ENCODE assay signal across 8 cellular contexts in genomic region chr7:47327698-47328391, GRCh38.
DNase-seq lines count a peak whose midpoint lies in the region; ATAC-seq and TF ChIP-seq lines count a peak whose summit lies in the region.

No MANE protein-coding gene starts in this region.

- DNase-seq in Calu3 (peak; percentile 87), SK-N-DZ (ENCODE audit: low spot score) (peak; percentile 72), neural progenitor cell (ENCODE audit: low spot score) (peak; percentile 93), NCI-H146 (lab: John Stamatoyannopoulos, UW) (no peak), T-helper 17 cell (no peak)

- no peaks in the 10 kb centered on the region for H3K27me3 ChIP-seq in gastroesophageal sphincter
- H3K27me3 ChIP-seq in neural progenitor cell: no peaks in the 10 kb centered on the region

- H3K27ac ChIP-seq in gastroesophageal sphincter (peak overlapping the region in 3 of 4 donors; percentile 74 to 79 (median 78)), neural progenitor cell (peak overlapping the region; percentile 83)

- peak; percentile 92 for ATAC-seq in gastroesophageal sphincter
- no peak for ATAC-seq in T-helper 17 cell
- no peak for ATAC-seq in GM21526 (IDR thresholded peaks at IDR 0.05; ENCODE audit: low FRiP score, unreplicated experiment)
- no peak for ATAC-seq in HG02840 (IDR thresholded peaks at IDR 0.05; ENCODE audit: low FRiP score, unreplicated experiment)

- intact Hi-C loops in Calu3 (cut with micrococcal nuclease; ENCODE audit: unreplicated experiment): no loop called here

- peaks cover 0 to 9% of the 10 kb centered on the region in 2 donors for H3K36me3 ChIP-seq in gastroesophageal sphincter
- H3K36me3 ChIP-seq in neural progenitor cell: no peaks in the 10 kb centered on the region

- H3K27me3 Mint-ChIP-seq in Calu3 (ENCODE audit: unreplicated experiment) (no peaks in the 10 kb centered on the region), neural progenitor cell (ENCODE audit: insufficient read depth, low read depth) (peaks cover 3% of the 10 kb centered on the region), T-helper 17 cell (peaks cover 6% of the 10 kb centered on the region)

- H3K9me3 Mint-ChIP-seq in Calu3 (ENCODE audit: low read depth, unreplicated experiment) (no peaks in the 10 kb centered on the region), neural progenitor cell (no peaks in the 10 kb centered on the region)

- peaks cover 0 to 63% (median 20%) of the 10 kb centered on the region in 3 donors for H3K4me1 ChIP-seq in gastroesophageal sphincter
- H3K4me1 ChIP-seq in neural progenitor cell: peaks cover 42% of the 10 kb centered on the region

- H3K4me3 ChIP-seq in gastroesophageal sphincter (peak overlapping the region in 1 of 2 donors; percentile 41), neural progenitor cell (peak overlapping the region; percentile 33)

- H3K79me2 ChIP-seq in neural progenitor cell (ENCODE audit: low read depth): no peaks in the 10 kb centered on the region

- H3K27ac Mint-ChIP-seq in Calu3 (ENCODE audit: unreplicated experiment) (peak overlapping the region; percentile 26), neural progenitor cell (peak overlapping the region; percentile 87), T-helper 17 cell (no peak overlapping the region)

- H3K9me3 ChIP-seq in gastroesophageal sphincter: no peaks in the 10 kb centered on the region
- H3K9me3 ChIP-seq in neural progenitor cell (ENCODE audit: low read depth): no peaks in the 10 kb centered on the region
- H3K9me3 ChIP-seq in T-helper 17 cell (ENCODE audit: control insufficient read depth, low read length, poor library complexity, severe bottlenecking): no peaks in the 10 kb centered on the region

- H3K36me3 Mint-ChIP-seq in Calu3 (ENCODE audit: insufficient read depth, unreplicated experiment) (peaks cover 8% of the 10 kb centered on the region), neural progenitor cell (peaks cover 1% of the 10 kb centered on the region), T-helper 17 cell (ENCODE audit: low read depth) (no peaks in the 10 kb centered on the region)

- TF ChIP-seq EP300 in gastroesophageal sphincter (IDR thresholded peaks at IDR 0.05): no peak

- H2AFZ ChIP-seq in neural progenitor cell (replicated peaks): no peak overlapping the region

- CTCF ChIA-PET in Calu3 (lab: Charles Lee): interaction anchor here (1.2 to 1.9 kb wide), 2 partner anchors 10 to 62 kb away, joined by 4 to 13 read pairs; no protein-coding TSS in a partner anchor

- no peak for TF ChIP-seq POLR2A in gastroesophageal sphincter (IDR thresholded peaks at IDR 0.05)

- H3K4me2 ChIP-seq in neural progenitor cell: peak overlapping the region; percentile 72

- H3K4me3 Mint-ChIP-seq in Calu3 (ENCODE audit: low read depth, unreplicated experiment) (peak overlapping the region; percentile 44), neural progenitor cell (peak overlapping the region; percentile 82), T-helper 17 cell (no peak overlapping the region)

- BruUV-seq in Calu3 (replicated peaks; lab: Mats Ljungman, UMichigan): no TSS peak

- H3K9ac ChIP-seq in neural progenitor cell: no peak overlapping the region

- WGBS in gastroesophageal sphincter (ENCODE audit: low coverage in 1 of 2), 2 donors: 8% methylated on average over 10 of the region's 24 CpGs; no CpG with 5 or more reads in 1 of the 2 donors

- H4K20me1 ChIP-seq in neural progenitor cell (ENCODE audit: low read depth): peaks cover 19% of the 10 kb centered on the region

- TF ChIP-seq CTCF in Calu3 (IDR thresholded peaks at IDR 0.05; ENCODE audit: unreplicated experiment) (no peak), gastroesophageal sphincter (IDR thresholded peaks at IDR 0.05) (no peak), neural progenitor cell (IDR thresholded peaks at IDR 0.05) (no peak)

- peaks cover 26% of the 10 kb centered on the region for H3F3A ChIP-seq in neural progenitor cell (ENCODE audit: low read depth)

- H3K4me1 Mint-ChIP-seq in Calu3 (ENCODE audit: low read depth, unreplicated experiment): peaks cover 29% of the 10 kb centered on the region
- peaks cover 59% of the 10 kb centered on the region for H3K4me1 Mint-ChIP-seq in neural progenitor cell
- no peaks in the 10 kb centered on the region for H3K4me1 Mint-ChIP-seq in T-helper 17 cell

Comparison
In these comparisons a context has a peak if more than half of its experiments do, and no peak if none do; other contexts are left out.
1. DNase-seq: peak in Calu3 (single experiment), SK-N-DZ (single experiment) and neural progenitor cell (single experiment); none in NCI-H146 (single experiment) and T-helper 17 cell (0 of 3).